35 cellular contexts compared by ENCODE assay signal in the genomic region with DNA sequence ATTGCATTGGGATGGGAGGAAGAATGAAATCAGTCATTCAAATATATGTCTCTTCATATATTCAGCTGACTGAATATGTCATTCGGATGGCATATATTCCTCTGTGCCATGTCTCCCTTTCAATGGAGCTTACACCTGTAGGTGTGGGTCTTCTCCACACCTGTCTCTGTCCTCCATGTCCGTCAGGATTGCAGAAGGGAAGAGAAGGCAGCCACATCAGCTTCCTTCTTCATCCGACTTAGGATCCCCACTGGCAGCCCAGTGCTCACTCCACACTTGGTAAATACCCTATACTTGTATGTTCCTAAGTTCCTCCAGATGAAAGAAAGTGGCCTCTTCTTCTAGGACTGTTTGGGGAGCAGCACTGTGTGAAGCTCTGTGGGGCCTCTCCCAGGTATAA.
A peak's percentile ranks its signal among the peaks of the same experiment; 100 is the strongest.
DNase-seq lines count a peak whose midpoint lies in the region; ATAC-seq and TF ChIP-seq lines count a peak whose summit lies in the region.
"Had no signal": no experiment of that assay in that cellular context is flagged by ENCODE, and none has a peak within 500 bp of the region (broad histone marks: within the 10 kb centered on the region; RNA-seq: fewer than 3 reads in every experiment).

No MANE protein-coding gene starts in this region.

- TF ChIP-seq EP300 in esophagus muscularis mucosa (IDR thresholded peaks at IDR 0.05), result no peak

- WGBS in esophagus muscularis mucosa, result 94% methylated on average over 3 of the region's 3 CpGs

- TF ChIP-seq CTCF in Panc1 (IDR thresholded peaks at IDR 0.05) (no peak), esophagus muscularis mucosa (IDR thresholded peaks at IDR 0.05) (no peak), osteocyte (IDR thresholded peaks at IDR 0.05) (no peak), type B pancreatic cell (conservative IDR thresholded peaks at IDR 0.05) (no peak)

- H3K27ac ChIP-seq in Panc1 (ENCODE audit: low read length), result peak overlapping the region; percentile 71; the same call in 1 of the 2 replicates
- no peak overlapping the region for H3K27ac ChIP-seq in esophagus muscularis mucosa (replicated peaks in 1 of 4)
- H3K27ac ChIP-seq: 22Rv1; A549; BLaER1; BLaER1 treated with 17β-estradiol and CSF1 and Interleukin-3, amounts not matched to agents 10 nM and 100 nM; C4-2B had no signal

- H3K27me3 Mint-ChIP-seq in osteocyte (ENCODE audit: unreplicated experiment) (peaks cover 32% of the 10 kb centered on the region), type B pancreatic cell (no peaks in the 10 kb centered on the region)
- H3K27me3 Mint-ChIP-seq: B cell; CD4-positive, alpha-beta memory T cell; CD4-positive, alpha-beta T cell had no signal

- no peak overlapping the region for H3K27ac Mint-ChIP-seq in osteocyte (ENCODE audit: unreplicated experiment)
- peak overlapping the region; percentile 25 for H3K27ac Mint-ChIP-seq in type B pancreatic cell
- H3K27ac Mint-ChIP-seq: B cell; CD14-positive monocyte; CD4-positive, alpha-beta memory T cell; CD4-positive, alpha-beta T cell; CD4-positive, CD25-positive, alpha-beta regulatory T cell; CD8-positive, alpha-beta T cell had no signal

- H3K4me3 ChIP-seq in Panc1 (ENCODE audit: low read depth in 2 of 2, low read length in 2 of 2) (no peak overlapping the region), esophagus muscularis mucosa (no peak overlapping the region)
- H3K4me3 ChIP-seq: A549; BLaER1; BLaER1 treated with 17β-estradiol and CSF1 and Interleukin-3, amounts not matched to agents 10 nM and 100 nM had no signal

- ATAC-seq in Panc1 (no peak), GM19452 (IDR thresholded peaks at IDR 0.05; ENCODE audit: unreplicated experiment) (no peak)
- ATAC-seq: A549; CD8-positive, alpha-beta T cell had no signal

- TF ChIP-seq POLR2A in esophagus muscularis mucosa (IDR thresholded peaks at IDR 0.05; ENCODE audit: low read depth), result no peak

- H3K9me3 ChIP-seq in Panc1 (ENCODE audit: control insufficient read depth, insufficient read depth, low read depth, low read length) (no peaks in the 10 kb centered on the region), esophagus muscularis mucosa (no peaks in the 10 kb centered on the region)
- H3K9me3 ChIP-seq: A549, BE2C, Caco-2 had no signal

- no peaks in the 10 kb centered on the region for H3K27me3 ChIP-seq in Panc1 (ENCODE audit: control insufficient read depth, insufficient read depth, low read length)
- H3K27me3 ChIP-seq in esophagus muscularis mucosa, result no peaks in the 10 kb centered on the region
- H3K27me3 ChIP-seq: BE2C; BLaER1; BLaER1 treated with 17β-estradiol and CSF1 and Interleukin-3, amounts not matched to agents 10 nM and 100 nM had no signal

- H3K9me3 Mint-ChIP-seq in osteocyte (ENCODE audit: unreplicated experiment) (no peaks in the 10 kb centered on the region), type B pancreatic cell (no peaks in the 10 kb centered on the region)
- H3K9me3 Mint-ChIP-seq: CD4-positive, alpha-beta memory T cell; CD4-positive, alpha-beta T cell; CD8-positive, alpha-beta memory T cell; CD8-positive, alpha-beta T cell had no signal

- H3K4me3 Mint-ChIP-seq in osteocyte (ENCODE audit: unreplicated experiment), result no peak overlapping the region
- H3K4me3 Mint-ChIP-seq in type B pancreatic cell, result no peak overlapping the region
- H3K4me3 Mint-ChIP-seq: B cell; CD14-positive monocyte; CD4-positive, alpha-beta memory T cell; CD4-positive, alpha-beta T cell; CD4-positive, CD25-positive, alpha-beta regulatory T cell; CD8-positive, alpha-beta memory T cell; CD8-positive, alpha-beta T cell had no signal

- H3K4me1 ChIP-seq in Panc1 (ENCODE audit: control insufficient read depth, insufficient read depth, low read length) (peaks cover 8% of the 10 kb centered on the region), esophagus muscularis mucosa (peaks cover 0 to under 1% (median 0%) of the 10 kb centered on the region in 4 donors)
- H3K4me1 ChIP-seq: A549, BE2C had no signal

- CTCF ChIA-PET in Panc1 (lab: Charles Lee), result no interaction called here

- intact Hi-C loops in Panc1 (cut with micrococcal nuclease; ENCODE audit: unreplicated experiment), result loop anchor here (2.0 kb wide), 1 partner anchor 53 kb away; no protein-coding TSS in a partner anchor
- intact Hi-C loops in esophagus muscularis mucosa (cut with DNase I), result no loop called here

- H3K4me1 Mint-ChIP-seq in osteocyte (ENCODE audit: unreplicated experiment) (no peaks in the 10 kb centered on the region), type B pancreatic cell (ENCODE audit: unreplicated experiment) (peaks cover 6% of the 10 kb centered on the region)
- H3K4me1 Mint-ChIP-seq: B cell; CD4-positive, alpha-beta memory T cell; CD4-positive, CD25-positive, alpha-beta regulatory T cell; CD8-positive, alpha-beta memory T cell had no signal

- DNase-seq in Panc1 (ENCODE audit: low read depth, low spot score), result no peak
- DNase-seq in esophagus muscularis mucosa (ENCODE audit: extremely low spot score), result peak; percentile 81
- DNase-seq in osteocyte (ENCODE audit: extremely low spot score, unreplicated experiment), result peak; percentile 66
- no peak for DNase-seq in type B pancreatic cell (ENCODE audit: extremely low spot score, unreplicated experiment)
- no peak for DNase-seq in NCI-H774 (lab: John Stamatoyannopoulos, UW)
- DNase-seq in iPS-NIHi11 (ENCODE audit: low spot score), result no peak
- DNase-seq in NCI-H187 (lab: John Stamatoyannopoulos, UW), result no peak
- DNase-seq: 8988T; ACHN; AML-193; BE2C; C1 segment of cervical spinal cord; Caco-2; Calu3; CD4-positive, alpha-beta memory T cell; CD4-positive, alpha-beta T cell; CD4-positive, CD25-positive, alpha-beta regulatory T cell; CD8-positive, alpha-beta memory T cell; CD8-positive, alpha-beta T cell; COR-L47; DMS 273 treated with DMSO at 0.1 percent for 48 hours; DMS153; DMS53; DMS79; DMS79 treated with DMSO at 0.1 percent for 48 hours; DND-41; EL had no signal

- H3K36me3 ChIP-seq in Panc1 (ENCODE audit: control insufficient read depth, insufficient read depth, low read length) (no peaks in the 10 kb centered on the region), esophagus muscularis mucosa (no peaks in the 10 kb centered on the region)
- H3K36me3 ChIP-seq: BE2C; BLaER1; BLaER1 treated with 17β-estradiol and CSF1 and Interleukin-3, amounts not matched to agents 10 nM and 100 nM had no signal

- in situ Hi-C loops in Panc1 (cut with HindIII; ENCODE audit: low pct_unique_long_range_greater_than_20kb, low sequenced_read_pairs), result no loop called here

- no TSS peak for BruUV-seq in Panc1 (replicated peaks; lab: Mats Ljungman, UMichigan)

- POLR2A ChIA-PET in Panc1 (lab: Charles Lee), result no interaction called here

- H3K36me3 Mint-ChIP-seq in osteocyte (ENCODE audit: unreplicated experiment), result no peaks in the 10 kb centered on the region
- no peaks in the 10 kb centered on the region for H3K36me3 Mint-ChIP-seq in type B pancreatic cell
- H3K36me3 Mint-ChIP-seq: CD14-positive monocyte; CD4-positive, alpha-beta memory T cell; CD4-positive, CD25-positive, alpha-beta regulatory T cell; CD8-positive, alpha-beta memory T cell; CD8-positive, alpha-beta T cell had no signal

Comparison
In these comparisons a context has a peak if more than half of its experiments do, and no peak if none do; other contexts are left out.
1. DNase-seq: peak in esophagus muscularis mucosa (single experiment) and osteocyte (single experiment); none in Panc1 (single experiment), type B pancreatic cell (single experiment), NCI-H774 (single experiment), iPS-NIHi11 (single experiment) and NCI-H187 (0 of 2).